ENCODE assay signal across 8 cellular contexts in the genomic region with DNA sequence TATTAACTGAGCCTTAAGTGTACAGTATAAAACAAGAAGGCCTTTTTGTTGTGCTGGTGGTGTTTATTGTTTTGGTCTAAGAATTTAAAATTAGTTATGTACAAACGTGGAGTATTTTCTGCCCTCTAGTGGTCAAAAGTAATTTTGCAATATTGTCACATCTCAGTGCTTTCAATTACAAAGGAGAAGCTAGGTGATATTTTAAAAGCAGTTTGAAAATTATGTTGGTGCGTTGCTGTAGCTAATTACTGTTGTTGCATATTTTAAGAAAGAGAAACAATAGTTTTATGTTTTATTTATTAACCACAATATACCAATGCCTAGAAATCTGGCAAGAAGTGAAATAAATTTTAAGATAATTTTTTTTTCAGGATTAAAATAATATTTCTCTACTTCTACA. TPM values are rescaled to one million over a fixed set of nuclear protein-coding genes. Genes with fewer than 3 reads are reported as not detected.
A peak's percentile ranks its signal among the peaks of the same experiment; 100 is the strongest.
DNase-seq lines count a peak whose midpoint lies in the region; ATAC-seq and TF ChIP-seq lines count a peak whose summit lies in the region.

No MANE protein-coding gene starts in this region.

- H3K4me1 ChIP-seq in MM.1S (ENCODE audit: low read length) = no peaks in the 10 kb centered on the region

- H3K27ac ChIP-seq in MM.1S (ENCODE audit: low read length) = no peak overlapping the region

- TF ChIP-seq CTCF in MM.1S (IDR thresholded peaks at IDR 0.05; ENCODE audit: low read length) (peak; percentile 81), fibroblast of the aortic adventitia (IDR thresholded peaks at IDR 0.05; ENCODE audit: insufficient read depth, low read length) (peak; percentile 75)

- in situ Hi-C loops in SK-MEL-5 (cut with HindIII; ENCODE audit: low pct_unique_long_range_greater_than_20kb, low sequenced_read_pairs) = no loop called here

- H3K4me2 ChIP-seq in MM.1S (ENCODE audit: low read depth, low read length) = no peak overlapping the region

- DNase-seq in GM04504 (ENCODE audit: low read depth) (peak; percentile 22), MM.1S (peak; percentile 67), SK-MEL-5 (ENCODE audit: low read depth, low spot score) (peak; percentile 81), fibroblast of the aortic adventitia (ENCODE audit: low read depth) (peak; percentile 63), pulmonary artery endothelial cell (ENCODE audit: low read depth, low spot score) (peak; percentile 4)

- H2AFZ ChIP-seq in MM.1S (ENCODE audit: low read length) = peak overlapping the region; percentile 16; the same call in 1 of the 2 replicates

- H3K9me2 ChIP-seq in MM.1S (replicated peaks; ENCODE audit: insufficient read depth, low read length) = no peaks in the 10 kb centered on the region

- H3F3A ChIP-seq in MM.1S (ENCODE audit: insufficient read depth, low read length) = no peaks in the 10 kb centered on the region

- ATAC-seq in GM19035 (IDR thresholded peaks at IDR 0.05; ENCODE audit: unreplicated experiment) = no peak
- ATAC-seq in HG03045 (IDR thresholded peaks at IDR 0.05; ENCODE audit: unreplicated experiment) = no peak
- ATAC-seq in HG02870 (IDR thresholded peaks at IDR 0.05; ENCODE audit: unreplicated experiment) = no peak

- no peaks in the 10 kb centered on the region for H3K9me3 ChIP-seq in MM.1S (replicated peaks; ENCODE audit: insufficient read depth, low read length)

- no peak overlapping the region for H3K9ac ChIP-seq in MM.1S (ENCODE audit: low read length)

- H3K79me2 ChIP-seq in MM.1S (ENCODE audit: low read length) = no peaks in the 10 kb centered on the region

- H3K4me3 ChIP-seq in MM.1S (ENCODE audit: low read length) (no peak overlapping the region), fibroblast of the aortic adventitia (ENCODE audit: low read depth, low read length) (no peak overlapping the region)

- no peaks in the 10 kb centered on the region for H3K27me3 ChIP-seq in MM.1S (replicated peaks; ENCODE audit: insufficient read depth, low read length)

- H3K36me3 ChIP-seq in MM.1S (replicated peaks; ENCODE audit: insufficient read depth, low read length) = no peaks in the 10 kb centered on the region

- H4K20me1 ChIP-seq in MM.1S (ENCODE audit: insufficient read depth, low read length) = no peaks in the 10 kb centered on the region

RNA-seq across cellular contexts. Expression of a gene that starts 11.4 kb away (rescaled TPM):
- total RNA-seq in SK-MEL-5 (2014; rRNA removed; shearing (Covaris generic)) = not detected in 2 replicates
- polyA plus RNA-seq in SK-MEL-5 (2015; cell fraction: cytosol; rRNA removed) = not detected in 2 replicates
- not detected in 2 replicates for polyA plus RNA-seq in SK-MEL-5 (2015; cell fraction: nucleus; rRNA removed)
- total RNA-seq in fibroblast of the aortic adventitia (ENCODE audit: low replicate concordance) (not detected in 2 replicates), pulmonary artery endothelial cell (not detected in 2 replicates)

Comparison
In these comparisons a context has a peak if more than half of its experiments do, and no peak if none do; other contexts are left out.
1. DNase-seq: peak in every context shown above with its lines; median percentile 81 in SK-MEL-5; 67 in MM.1S; 63 in fibroblast of the aortic adventitia; 22 in GM04504; 4 in pulmonary artery endothelial cell.